In the genomic region with DNA sequence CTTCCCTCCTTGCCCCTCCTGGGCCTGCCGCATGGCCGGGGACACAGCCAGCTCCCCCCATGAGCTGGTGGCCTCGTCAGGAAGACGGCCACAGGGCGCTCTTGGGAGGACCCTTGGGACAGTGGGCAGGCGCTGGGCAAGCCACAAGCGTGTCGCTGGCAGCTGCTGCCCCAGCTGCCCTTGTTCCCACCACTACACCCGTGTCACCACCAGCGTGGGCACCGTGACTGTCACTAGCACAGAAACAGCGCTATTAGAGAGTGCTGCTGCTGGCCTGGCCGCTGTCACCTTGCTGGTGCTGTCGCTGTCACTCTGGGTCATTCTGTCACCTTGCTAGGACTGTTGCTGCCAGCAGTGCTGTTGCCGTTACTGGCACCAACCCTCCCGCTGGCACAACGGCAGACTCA, we compare ENCODE assay signal across 16 cellular contexts. TPM values are rescaled to one million over a fixed set of nuclear protein-coding genes. Genes with fewer than 3 reads are reported as not detected.
DNase-seq lines count a peak whose midpoint lies in the region; ATAC-seq and TF ChIP-seq lines count a peak whose summit lies in the region.
"Had no signal": no experiment of that assay in that cellular context is flagged by ENCODE, and none has a peak within 500 bp of the region (broad histone marks: within the 10 kb centered on the region; RNA-seq: fewer than 3 reads in every experiment).

No MANE protein-coding gene starts in this region.

- H3K4me1 ChIP-seq in BLaER1: peaks cover 68% of the 10 kb centered on the region
- H3K4me1 ChIP-seq in right cardiac atrium (ENCODE audit: control insufficient read depth, insufficient read depth, low read length): no peaks in the 10 kb centered on the region
- H3K4me1 ChIP-seq in ovary (ENCODE audit: insufficient read depth): no peaks in the 10 kb centered on the region

- no peak overlapping the region for H3K4me3 Mint-ChIP-seq in endothelial cell (ENCODE audit: unreplicated experiment)
- peak overlapping the region; percentile 80 for H3K4me3 Mint-ChIP-seq in natural killer cell

- H3K27ac ChIP-seq in BLaER1 (peak overlapping the region; percentile 80), right cardiac atrium (ENCODE audit: low read length) (no peak overlapping the region), ovary (no peak overlapping the region)

- H3K27me3 Mint-ChIP-seq in endothelial cell (ENCODE audit: unreplicated experiment) (peaks cover 9% of the 10 kb centered on the region), natural killer cell (ENCODE audit: low read depth in 2 of 2) (no peaks in the 10 kb centered on the region)

- TF ChIP-seq CTCF in endothelial cell (IDR thresholded peaks at IDR 0.05; ENCODE audit: unreplicated experiment): no peak
- no peak for TF ChIP-seq CTCF in natural killer cell (IDR thresholded peaks at IDR 0.05)
- no peak for TF ChIP-seq CTCF in ovary (IDR thresholded peaks at IDR 0.05)

- H3K36me3 Mint-ChIP-seq in endothelial cell (ENCODE audit: low read depth, unreplicated experiment) (peaks cover 4% of the 10 kb centered on the region), natural killer cell (no peaks in the 10 kb centered on the region)

- no peak for DNase-seq in endothelial cell (ENCODE audit: low spot score)
- DNase-seq in right cardiac atrium: peak in 2 of 3 donors; percentile 73 to 74
- DNase-seq in natural killer cell: no peak
- no peak for DNase-seq in stimulated activated CD4-positive, alpha-beta T cell treated with anti-CD3 and anti-CD28 coated beads, Interleukin-2, amount 100 ng/mL, for 48 hours
- no peak for DNase-seq in HPDE6-E6E7 (ENCODE audit: extremely low spot score)
- no peak for DNase-seq in ovary
- DNase-seq: 8988T, C1 segment of cervical spinal cord, DMS153, KBM-7, NCI-H1092, NCI-H1694, SHP77 treated with DMSO at 0.1 percent for 48 hours had no signal

- H3K36me3 ChIP-seq in BLaER1 (peaks cover 2% of the 10 kb centered on the region; the same call in 1 of the 2 replicates), ovary (no peaks in the 10 kb centered on the region)

- H3K27me3 ChIP-seq in BLaER1: no peaks in the 10 kb centered on the region
- no peaks in the 10 kb centered on the region for H3K27me3 ChIP-seq in right cardiac atrium (ENCODE audit: control insufficient read depth, insufficient read depth)
- H3K27me3 ChIP-seq in ovary: no peaks in the 10 kb centered on the region

- H3K9me3 ChIP-seq in BLaER1 (no peaks in the 10 kb centered on the region), right cardiac atrium (ENCODE audit: control insufficient read depth, low read length) (no peaks in the 10 kb centered on the region), ovary (no peaks in the 10 kb centered on the region)

- TF ChIP-seq EP300 in ovary (IDR thresholded peaks at IDR 0.05): no peak

- H4K20me1 ChIP-seq in BLaER1: peaks cover 65% of the 10 kb centered on the region

- H3K4me1 Mint-ChIP-seq in endothelial cell (ENCODE audit: unreplicated experiment): no peaks in the 10 kb centered on the region
- peaks cover 34 to 69% of the 10 kb centered on the region in 2 donors for H3K4me1 Mint-ChIP-seq in natural killer cell

- peak overlapping the region; percentile 38; the same call in 1 of the 2 replicates for H3K9ac ChIP-seq in BLaER1

- WGBS in right cardiac atrium: 49% methylated on average over 17 of the region's 17 CpGs
- WGBS in ovary, 3 donors: 87 to 93% (median 89%) methylated on average over 15 to 17 of the region's 17 CpGs

- intact Hi-C loops in right cardiac atrium (cut with DNase I): no loop called here
- intact Hi-C loops in natural killer cell (cut with micrococcal nuclease): no loop called here
- intact Hi-C loops in ovary (cut with DNase I): no loop called here

- no peak overlapping the region for H3K4me3 ChIP-seq in BLaER1
- no peak overlapping the region for H3K4me3 ChIP-seq in right cardiac atrium (ENCODE audit: low read length)
- no peak overlapping the region for H3K4me3 ChIP-seq in ovary

- H3K4me2 ChIP-seq in BLaER1: peak overlapping the region; percentile 98

- no peaks in the 10 kb centered on the region for H3K9me3 Mint-ChIP-seq in endothelial cell (ENCODE audit: unreplicated experiment)
- H3K9me3 Mint-ChIP-seq in natural killer cell: no peaks in the 10 kb centered on the region

- TF ChIP-seq POLR2A in ovary (IDR thresholded peaks at IDR 0.05): no peak

- ATAC-seq in right cardiac atrium (peak in 1 of 2 donors; percentile 9), natural killer cell (peak; percentile 40 to 44 (median 40)), HG03460 (IDR thresholded peaks at IDR 0.05; ENCODE audit: unreplicated experiment) (no peak)
- ATAC-seq: Panc1 had no signal

- H3K27ac Mint-ChIP-seq in endothelial cell (ENCODE audit: unreplicated experiment): peak overlapping the region; percentile 42
- peak overlapping the region; percentile 82 to 90 for H3K27ac Mint-ChIP-seq in natural killer cell

RNA-seq across cellular contexts. Expression of a gene that starts 47.2 kb away (rescaled TPM):
- total RNA-seq in endothelial cell (ENCODE audit: unreplicated experiment) (6.8 TPM), right cardiac atrium (10 to 100 TPM in 1 of 4 donors, 1 to 10 TPM in 3; 8.1 to 11.4 (median 8.7) TPM), natural killer cell (10 to 100 TPM; 56.3 to 71.0 (median 64.6) TPM), ovary (10 to 100 TPM in 1 of 7 donors, 1 to 10 TPM in 5, under 1 TPM in 1; 0.95 to 11.4 (median 4.3) TPM)
- polyA plus RNA-seq in right cardiac atrium (7.7 TPM), ovary (1 to 10 TPM in 1 of 2 donors, under 1 TPM in 1; 0.10 to 1.2 TPM)

Comparison
In these comparisons a context has a peak if more than half of its experiments do, and no peak if none do; other contexts are left out.
1. DNase-seq: peak in right cardiac atrium (2 of 3); none in endothelial cell (single experiment), natural killer cell (single experiment), stimulated activated CD4-positive, alpha-beta T cell treated with anti-CD3 and anti-CD28 coated beads, Interleukin-2, amount 100 ng/mL, for 48 hours (0 of 2), HPDE6-E6E7 (single experiment) and ovary (0 of 5).